Comparison of ENCODE assay signal across 13 cellular contexts in the genomic region with DNA sequence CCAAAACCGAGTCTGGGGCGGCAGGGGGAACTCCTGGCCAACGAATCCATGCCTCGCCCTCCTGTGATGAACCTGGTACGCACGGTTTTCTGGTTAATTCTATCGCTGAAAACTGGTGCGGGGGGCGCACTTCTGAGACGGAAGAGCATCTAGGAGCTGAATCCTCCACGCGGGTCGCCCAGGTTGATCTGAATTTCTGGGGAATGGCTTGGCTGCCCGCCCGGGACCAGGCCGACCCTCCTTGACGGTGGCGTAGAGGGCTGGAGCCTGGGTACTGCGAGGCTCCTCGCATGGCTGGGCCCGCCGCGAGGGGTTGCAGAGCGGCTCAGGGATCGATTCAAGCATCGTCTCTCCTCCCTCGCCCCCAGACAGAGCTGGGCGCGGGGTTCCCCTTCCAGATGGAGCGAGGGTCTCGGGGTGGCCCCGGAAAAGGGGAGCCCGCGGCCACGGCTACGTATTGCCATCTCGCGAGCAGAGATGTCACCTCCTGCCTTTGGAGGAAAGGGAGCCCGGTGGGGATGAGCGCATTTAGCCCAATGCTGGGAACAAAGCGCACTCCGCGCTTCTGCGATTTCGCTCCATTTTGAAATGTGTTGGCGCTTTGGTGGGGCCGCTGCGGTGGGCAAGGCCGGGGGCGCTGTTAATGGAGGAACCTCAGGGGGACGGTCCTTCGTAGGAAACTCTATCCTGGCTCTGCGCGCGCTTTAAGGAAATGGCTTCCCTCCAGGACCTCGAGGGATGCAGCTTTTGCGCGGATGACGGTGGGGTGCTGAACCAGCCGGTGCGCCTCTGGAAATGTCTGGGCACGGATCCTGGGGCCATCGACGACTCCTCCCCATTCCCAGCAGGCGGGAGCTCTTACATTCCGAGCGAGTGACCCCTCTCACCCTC. TPM values are rescaled to one million over a fixed set of nuclear protein-coding genes. Genes with fewer than 3 reads are reported as not detected.
DNase-seq lines count a peak whose midpoint lies in the region; ATAC-seq and TF ChIP-seq lines count a peak whose summit lies in the region.
"Had no signal": no experiment of that assay in that cellular context is flagged by ENCODE, and none has a peak within 500 bp of the region (broad histone marks: within the 10 kb centered on the region; RNA-seq: fewer than 3 reads in every experiment).

No MANE protein-coding gene starts in this region.

- no peak for TF ChIP-seq EP300 in neural cell (conservative IDR thresholded peaks at IDR 0.05; ENCODE audit: poor library complexity, severe bottlenecking)

- intact Hi-C loops in mucosa of descending colon (cut with DNase I, micrococcal nuclease), result no loop called here

- peak overlapping the region; percentile 95 for H3K4me3 ChIP-seq in effector memory CD4-positive, alpha-beta T cell (ENCODE audit: insufficient read depth, low read depth, low read length, poor library complexity, severe bottlenecking)
- H3K4me3 ChIP-seq in neural cell (ENCODE audit: low read length) (peak overlapping the region; percentile 100), mucosa of descending colon (no peak overlapping the region)

- no peaks in the 10 kb centered on the region for H3K9me2 ChIP-seq in neural cell (ENCODE audit: insufficient read depth, low read length)

- peak; percentile 49 for TF ChIP-seq CTCF in neural cell (IDR thresholded peaks at IDR 0.05; ENCODE audit: poor library complexity, severe bottlenecking)
- no peak for TF ChIP-seq CTCF in mucosa of descending colon (IDR thresholded peaks at IDR 0.05)

- no peak overlapping the region for H3K27ac ChIP-seq in effector memory CD4-positive, alpha-beta T cell (ENCODE audit: insufficient read depth, low read length, poor library complexity, severe bottlenecking)
- peak overlapping the region; percentile 98 for H3K27ac ChIP-seq in neural cell (ENCODE audit: low read length)

- no peak for TF ChIP-seq RAD21 in neural cell (conservative IDR thresholded peaks at IDR 0.05)

- no peaks in the 10 kb centered on the region for H3K36me3 ChIP-seq in effector memory CD4-positive, alpha-beta T cell (ENCODE audit: control insufficient read depth, insufficient read depth, low read length)
- H3K36me3 ChIP-seq in neural cell (ENCODE audit: insufficient read depth, low read length) (no peaks in the 10 kb centered on the region), mucosa of descending colon (ENCODE audit: low read depth) (no peaks in the 10 kb centered on the region)

- ATAC-seq in GM19455 (IDR thresholded peaks at IDR 0.05; ENCODE audit: unreplicated experiment), result no peak
- ATAC-seq in GM18858 (IDR thresholded peaks at IDR 0.05; ENCODE audit: unreplicated experiment), result no peak
- ATAC-seq in mucosa of descending colon, result no peak

- H3F3A ChIP-seq in neural cell (ENCODE audit: insufficient read depth, low read length, poor library complexity, severe bottlenecking), result peaks cover 3% of the 10 kb centered on the region

- peaks cover 26% of the 10 kb centered on the region for H3K4me1 ChIP-seq in effector memory CD4-positive, alpha-beta T cell (ENCODE audit: control insufficient read depth, insufficient read depth, low read length, poor library complexity, severe bottlenecking)
- peaks cover 15% of the 10 kb centered on the region for H3K4me1 ChIP-seq in mucosa of descending colon (ENCODE audit: low read depth)

- DNase-seq in NCI-H1417 (lab: John Stamatoyannopoulos, UW) (peak in 2 of 3 experiments; percentile 66 to 69), NCI-H1417 treated with DMSO at 0.1 percent for 48 hours (lab: John Stamatoyannopoulos, UW) (no peak), NCI-H1092 (lab: John Stamatoyannopoulos, UW) (peak; percentile 17), mucosa of descending colon (no peak)
- no peak for DNase-seq in effector memory CD4-positive, alpha-beta T cell
- DNase-seq: 8988T; activated CD4-positive, alpha-beta T cell treated with anti-CD3 and anti-CD28 coated beads for 4 hours; NCI-H1694 treated with DMSO at 0.1 percent for 48 hours; Right ventricle myocardium superior had no signal

- peaks cover 4% of the 10 kb centered on the region for H4K20me1 ChIP-seq in neural cell (ENCODE audit: insufficient read depth)

- peak overlapping the region; percentile 9 for H2AFZ ChIP-seq in neural cell (ENCODE audit: low read depth, low read length)

- H3K27me3 ChIP-seq in effector memory CD4-positive, alpha-beta T cell (replicated peaks; ENCODE audit: control insufficient read depth, insufficient read depth, low read length, poor library complexity, severe bottlenecking), result peaks cover 25% of the 10 kb centered on the region
- H3K27me3 ChIP-seq in neural cell (ENCODE audit: insufficient read depth, low read depth, low read length), result peaks cover 15% of the 10 kb centered on the region

- H3K79me2 ChIP-seq in neural cell (replicated peaks; ENCODE audit: insufficient read depth, low read length), result peaks cover 61% of the 10 kb centered on the region

- no peaks in the 10 kb centered on the region for H3K9me3 ChIP-seq in effector memory CD4-positive, alpha-beta T cell (ENCODE audit: control insufficient read depth, low read length)
- no peaks in the 10 kb centered on the region for H3K9me3 ChIP-seq in neural cell (ENCODE audit: low read length)
- H3K9me3 ChIP-seq in mucosa of descending colon, result no peaks in the 10 kb centered on the region

- peak overlapping the region; percentile 97 for H3K4me2 ChIP-seq in neural cell (ENCODE audit: low read length)

- peak overlapping the region; percentile 99 for H3K9ac ChIP-seq in neural cell (ENCODE audit: low read length)

TF ChIP-seq in neural cell, 6 proteins besides CTCF, POLR2A, EP300 and RAD21:
- TF ChIP-seq MXI1 (conservative IDR thresholded peaks at IDR 0.05; ENCODE audit: poor library complexity, severe bottlenecking) (peak; percentile 40), TAF1 (IDR thresholded peaks at IDR 0.05; ENCODE audit: low read depth) (peak; percentile 29), SMC3 (conservative IDR thresholded peaks at IDR 0.05; ENCODE audit: poor library complexity) (no peak), EZH2 (IDR thresholded peaks at IDR 0.05; ENCODE audit: borderline replicate concordance, insufficient read depth, low read length, poor library complexity, severe bottlenecking) (no peak), POLR2AphosphoS5 (IDR thresholded peaks at IDR 0.05) (peak; percentile 10)
- TF ChIP-seq, protein P1, sequence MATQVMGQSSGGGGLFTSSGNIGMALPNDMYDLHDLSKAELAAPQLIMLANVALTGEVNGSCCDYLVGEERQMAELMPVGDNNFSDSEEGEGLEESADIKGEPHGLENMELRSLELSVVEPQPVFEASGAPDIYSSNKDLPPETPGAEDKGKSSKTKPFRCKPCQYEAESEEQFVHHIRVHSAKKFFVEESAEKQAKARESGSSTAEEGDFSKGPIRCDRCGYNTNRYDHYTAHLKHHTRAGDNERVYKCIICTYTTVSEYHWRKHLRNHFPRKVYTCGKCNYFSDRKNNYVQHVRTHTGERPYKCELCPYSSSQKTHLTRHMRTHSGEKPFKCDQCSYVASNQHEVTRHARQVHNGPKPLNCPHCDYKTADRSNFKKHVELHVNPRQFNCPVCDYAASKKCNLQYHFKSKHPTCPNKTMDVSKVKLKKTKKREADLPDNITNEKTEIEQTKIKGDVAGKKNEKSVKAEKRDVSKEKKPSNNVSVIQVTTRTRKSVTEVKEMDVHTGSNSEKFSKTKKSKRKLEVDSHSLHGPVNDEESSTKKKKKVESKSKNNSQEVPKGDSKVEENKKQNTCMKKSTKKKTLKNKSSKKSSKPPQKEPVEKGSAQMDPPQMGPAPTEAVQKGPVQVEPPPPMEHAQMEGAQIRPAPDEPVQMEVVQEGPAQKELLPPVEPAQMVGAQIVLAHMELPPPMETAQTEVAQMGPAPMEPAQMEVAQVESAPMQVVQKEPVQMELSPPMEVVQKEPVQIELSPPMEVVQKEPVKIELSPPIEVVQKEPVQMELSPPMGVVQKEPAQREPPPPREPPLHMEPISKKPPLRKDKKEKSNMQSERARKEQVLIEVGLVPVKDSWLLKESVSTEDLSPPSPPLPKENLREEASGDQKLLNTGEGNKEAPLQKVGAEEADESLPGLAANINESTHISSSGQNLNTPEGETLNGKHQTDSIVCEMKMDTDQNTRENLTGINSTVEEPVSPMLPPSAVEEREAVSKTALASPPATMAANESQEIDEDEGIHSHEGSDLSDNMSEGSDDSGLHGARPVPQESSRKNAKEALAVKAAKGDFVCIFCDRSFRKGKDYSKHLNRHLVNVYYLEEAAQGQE (IDR thresholded peaks at IDR 0.05; ENCODE audit: borderline replicate concordance), result peak; percentile 52

RNA-seq across cellular contexts. Expression of a gene that starts 2.7 kb away (rescaled TPM):
- polyA plus RNA-seq in neural cell, result 94.5 and 101 TPM in 2 replicates
- 118 and 135 TPM in 2 replicates for polyA minus RNA-seq in neural cell
- 10 to 100 TPM in 1 of 3 donors, 1 to 10 TPM in 1, under 1 TPM in 1; 0.72 to 61.5 (median 1.4) TPM for total RNA-seq in mucosa of descending colon

RNA-seq across cellular contexts. Expression of a gene that starts 52.4 kb away (rescaled TPM):
- polyA plus RNA-seq in neural cell, result not detected in 2 replicates
- not detected in 2 replicates for polyA minus RNA-seq in neural cell
- total RNA-seq in mucosa of descending colon, result not detected
- total RNA-seq: mesenteric fat pad, Right ventricle myocardium superior had no signal

Comparison
In these comparisons a context has a peak if more than half of its experiments do, and no peak if none do; other contexts are left out.
1. DNase-seq: peak in NCI-H1417 (2 of 3) and NCI-H1092 (single experiment); none in NCI-H1417 treated with DMSO at 0.1 percent for 48 hours (single experiment), effector memory CD4-positive, alpha-beta T cell (0 of 3) and mucosa of descending colon (0 of 3).